ENCODE assay signal across 11 cellular contexts in the genomic region with DNA sequence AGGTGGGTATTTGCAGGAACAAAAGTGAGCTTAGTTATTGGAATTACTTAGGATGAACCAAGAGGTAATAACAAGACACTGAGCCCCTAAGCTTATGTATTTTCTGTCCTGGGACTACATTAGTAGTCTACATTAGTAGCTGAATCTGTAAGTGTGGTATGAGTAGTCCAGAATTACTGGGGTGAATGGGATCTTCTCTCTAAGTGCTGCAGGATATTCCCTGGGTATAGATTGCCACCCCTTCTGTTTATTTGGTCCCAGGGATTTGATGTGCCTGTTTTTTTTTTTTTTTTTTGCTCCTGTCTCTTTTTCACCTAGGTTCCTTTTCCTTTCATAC. TPM values are rescaled to one million over a fixed set of nuclear protein-coding genes. Genes with fewer than 3 reads are reported as not detected.
DNase-seq lines count a peak whose midpoint lies in the region; ATAC-seq and TF ChIP-seq lines count a peak whose summit lies in the region.
"Had no signal": no experiment of that assay in that cellular context is flagged by ENCODE, and none has a peak within 500 bp of the region (broad histone marks: within the 10 kb centered on the region; RNA-seq: fewer than 3 reads in every experiment).

No MANE protein-coding gene starts in this region.

- H3K9me3 Mint-ChIP-seq in naive thymus-derived CD4-positive, alpha-beta T cell, result no peaks in the 10 kb centered on the region

- ATAC-seq in GM18867 (IDR thresholded peaks at IDR 0.05; ENCODE audit: unreplicated experiment) (peak; percentile 18), HG02642 (IDR thresholded peaks at IDR 0.05; ENCODE audit: poor library complexity, unreplicated experiment) (peak; percentile 36)
- no peak for ATAC-seq in naive thymus-derived CD4-positive, alpha-beta T cell

- peaks cover 100% of the 10 kb centered on the region for H3K79me2 ChIP-seq in SU-DHL-6 (ENCODE audit: insufficient read depth, low read length)

- peak overlapping the region; percentile 95 for H3K27ac ChIP-seq in SU-DHL-6 (ENCODE audit: low read depth, low read length)
- no peak overlapping the region for H3K27ac ChIP-seq in naive thymus-derived CD4-positive, alpha-beta T cell (ENCODE audit: low read depth, low read length)
- H3K27ac ChIP-seq: coronary artery had no signal

- no peaks in the 10 kb centered on the region for H3K9me3 ChIP-seq in SU-DHL-6 (ENCODE audit: insufficient read depth, low read length)
- H3K9me3 ChIP-seq in naive thymus-derived CD4-positive, alpha-beta T cell (ENCODE audit: control insufficient read depth in 2 of 3, low read length in 3 of 3), result no peaks in the 10 kb centered on the region

- POLR2A ChIA-PET in naive thymus-derived CD4-positive, alpha-beta T cell (lab: Charles Lee), result no interaction called here

- TF ChIP-seq CTCF in SU-DHL-6 (IDR thresholded peaks at IDR 0.05; ENCODE audit: insufficient read depth, low read length, poor library complexity, severe bottlenecking), result no peak

- peak overlapping the region in 2 of 9 donors; percentile 57 to 67 for H3K27ac Mint-ChIP-seq in naive thymus-derived CD4-positive, alpha-beta T cell

- no peaks in the 10 kb centered on the region for H3K27me3 Mint-ChIP-seq in naive thymus-derived CD4-positive, alpha-beta T cell

- H3K4me1 ChIP-seq in naive thymus-derived CD4-positive, alpha-beta T cell (ENCODE audit: control insufficient read depth in 2 of 2, insufficient read depth in 2 of 2, low read length in 2 of 2), result peaks cover 10 to 11% of the 10 kb centered on the region in 2 donors

- no peaks in the 10 kb centered on the region for H3K9me2 ChIP-seq in SU-DHL-6 (replicated peaks; ENCODE audit: insufficient read depth, low read length)

- H3K4me1 Mint-ChIP-seq in naive thymus-derived CD4-positive, alpha-beta T cell, result peaks cover 38 to 85% (median 79%) of the 10 kb centered on the region in 7 donors

- H3K36me3 Mint-ChIP-seq in naive thymus-derived CD4-positive, alpha-beta T cell, result peaks cover 0 to 4% (median 0%) of the 10 kb centered on the region in 5 donors

- peaks cover 69% of the 10 kb centered on the region for H4K20me1 ChIP-seq in SU-DHL-6 (ENCODE audit: low read depth, low read length)

- no peaks in the 10 kb centered on the region for H3K27me3 ChIP-seq in SU-DHL-6 (ENCODE audit: low read length)
- no peaks in the 10 kb centered on the region for H3K27me3 ChIP-seq in naive thymus-derived CD4-positive, alpha-beta T cell (ENCODE audit: control insufficient read depth in 2 of 2, insufficient read depth in 2 of 2, low read length in 2 of 2)

- peak overlapping the region in 6 of 10 donors; percentile 8 to 50 (median 34) for H3K4me3 Mint-ChIP-seq in naive thymus-derived CD4-positive, alpha-beta T cell

- H3K4me3 ChIP-seq in SU-DHL-6 (ENCODE audit: insufficient read depth, low read length, poor library complexity, severe bottlenecking), result no peak overlapping the region
- no peak overlapping the region for H3K4me3 ChIP-seq in naive thymus-derived CD4-positive, alpha-beta T cell (ENCODE audit: low read length)
- H3K4me3 ChIP-seq: coronary artery had no signal

- peak overlapping the region; percentile 1; the same call in 1 of the 2 replicates for H3K9ac ChIP-seq in SU-DHL-6 (ENCODE audit: low read length)

- peaks cover 45% of the 10 kb centered on the region for H3F3A ChIP-seq in SU-DHL-6 (ENCODE audit: insufficient read depth)

- peak overlapping the region; percentile 98 for H3K4me2 ChIP-seq in SU-DHL-6 (ENCODE audit: low read depth, low read length, poor library complexity, severe bottlenecking)

- H3K36me3 ChIP-seq in SU-DHL-6 (ENCODE audit: low read length), result no peaks in the 10 kb centered on the region
- H3K36me3 ChIP-seq in naive thymus-derived CD4-positive, alpha-beta T cell (ENCODE audit: control insufficient read depth in 2 of 3, insufficient read depth in 3 of 3, low read length in 3 of 3), result peaks cover 0 to under 1% (median 0%) of the 10 kb centered on the region in 3 experiments

- DNase-seq in naive thymus-derived CD4-positive, alpha-beta T cell, result no peak
- DNase-seq in A172 (ENCODE audit: low spot score), result no peak
- DNase-seq in HPDE6-E6E7 (ENCODE audit: extremely low spot score), result no peak
- DNase-seq in NCI-H446 (lab: John Stamatoyannopoulos, UW), result no peak
- DNase-seq in COLO668 (lab: John Stamatoyannopoulos, UW; ENCODE audit: unreplicated experiment), result no peak
- DNase-seq: NCI-H1048, Right ventricle myocardium superior had no signal

- intact Hi-C loops in naive thymus-derived CD4-positive, alpha-beta T cell (cut with micrococcal nuclease), result no loop called here

- no peak overlapping the region for H2AFZ ChIP-seq in SU-DHL-6 (ENCODE audit: low read depth, low read length, severe bottlenecking)

- CTCF ChIA-PET in naive thymus-derived CD4-positive, alpha-beta T cell (lab: Charles Lee), result no interaction called here

RNA-seq across cellular contexts. Expression of a gene that starts 5.9 kb away (rescaled TPM):
- total RNA-seq in naive thymus-derived CD4-positive, alpha-beta T cell, result 10 to 100 TPM; 21.8 to 37.0 (median 27.9) TPM
- 1 to 10 TPM; 7.6 to 7.7 TPM for polyA plus RNA-seq in naive thymus-derived CD4-positive, alpha-beta T cell
- total RNA-seq in A172 (2014; rRNA removed; shearing (Covaris generic)), result 13.4 and 18.0 TPM in 2 replicates
